ENCODE assay signal across 23 cellular contexts in the genomic region with DNA sequence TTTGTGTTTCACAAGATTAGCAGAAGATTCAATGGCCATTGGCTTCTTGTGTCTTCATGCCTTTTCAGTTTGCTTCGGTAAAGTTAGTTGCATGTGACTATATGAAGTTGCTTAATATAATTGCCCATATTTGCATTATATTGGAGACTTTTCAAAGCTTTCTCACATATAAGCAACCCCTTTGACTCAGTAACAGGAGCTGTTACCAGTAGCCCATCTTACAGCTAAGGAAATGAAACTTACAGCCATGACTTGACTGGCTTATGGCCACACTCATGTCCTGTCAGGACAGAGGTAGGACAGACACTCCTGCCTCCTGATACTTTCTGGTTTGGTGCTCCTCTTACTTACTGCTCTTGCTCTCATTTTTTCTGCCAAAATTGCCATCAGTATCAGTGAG.
DNase-seq lines count a peak whose midpoint lies in the region; ATAC-seq and TF ChIP-seq lines count a peak whose summit lies in the region.
"Had no signal": no experiment of that assay in that cellular context is flagged by ENCODE, and none has a peak within 500 bp of the region (broad histone marks: within the 10 kb centered on the region; RNA-seq: fewer than 3 reads in every experiment).

No MANE protein-coding gene starts in this region.

- H3K4me1 Mint-ChIP-seq in CD8-positive, alpha-beta T cell (ENCODE audit: low read depth), result peaks cover 98% of the 10 kb centered on the region
- peaks cover 100% of the 10 kb centered on the region for H3K4me1 Mint-ChIP-seq in activated T-helper 1 cell treated with anti-CD3 and anti-CD28 coated beads, Interleukin-12 subunit alpha, Interleukin-12 subunit beta, Interleukin-2, Interleukin-4 antibody, amounts not matched to agents 30 ng/mL and 10 ng/mL and 1 ng/mL, durations not matched to agents 14 hours and 24 hours and 36 hours (ENCODE audit: low read depth)
- peaks cover 58 to 100% (median 98%) of the 10 kb centered on the region in 7 donors for H3K4me1 Mint-ChIP-seq in naive thymus-derived CD4-positive, alpha-beta T cell

- no peak for TF ChIP-seq CTCF in CD8-positive, alpha-beta T cell (IDR thresholded peaks at IDR 0.05)

- H3K36me3 Mint-ChIP-seq in CD8-positive, alpha-beta T cell, result no peaks in the 10 kb centered on the region
- H3K36me3 Mint-ChIP-seq in activated T-helper 1 cell treated with anti-CD3 and anti-CD28 coated beads, Interleukin-12 subunit alpha, Interleukin-12 subunit beta, Interleukin-2, Interleukin-4 antibody, amounts not matched to agents 30 ng/mL and 10 ng/mL and 1 ng/mL, durations not matched to agents 14 hours and 24 hours and 36 hours (ENCODE audit: low read depth), result peaks cover 18% of the 10 kb centered on the region
- H3K36me3 Mint-ChIP-seq in naive thymus-derived CD4-positive, alpha-beta T cell, result peaks cover 0 to 22% (median 0%) of the 10 kb centered on the region in 5 donors

- peak; percentile 10 for ATAC-seq in CD8-positive, alpha-beta T cell
- ATAC-seq in naive thymus-derived CD4-positive, alpha-beta T cell, result peak; percentile 22
- ATAC-seq in left lobe of liver (no peak), HG03520 (IDR thresholded peaks at IDR 0.05; ENCODE audit: unreplicated experiment) (no peak)
- ATAC-seq: left colon, SK-N-SH treated with all-trans-retinoic acid at 6 μM for 48 hours had no signal

- no peak overlapping the region for H3K4me3 ChIP-seq in CD8-positive, alpha-beta T cell (ENCODE audit: low read depth, low read length)
- H3K4me3 ChIP-seq in Jurkat, Clone E6-1 (ENCODE audit: low read length), result peak overlapping the region; percentile 43
- H3K4me3 ChIP-seq in naive thymus-derived CD4-positive, alpha-beta T cell (ENCODE audit: low read length), result peak overlapping the region; percentile 27
- H3K4me3 ChIP-seq: breast epithelium, MG63, sigmoid colon, stomach, upper lobe of left lung had no signal

- H3K36me3 ChIP-seq in CD8-positive, alpha-beta T cell (ENCODE audit: insufficient read depth, low read length), result no peaks in the 10 kb centered on the region
- no peaks in the 10 kb centered on the region for H3K36me3 ChIP-seq in naive thymus-derived CD4-positive, alpha-beta T cell (ENCODE audit: control insufficient read depth in 2 of 3, insufficient read depth in 3 of 3, low read length in 3 of 3)
- H3K36me3 ChIP-seq: breast epithelium, MG63, sigmoid colon, stomach, upper lobe of left lung had no signal

- H3K9me3 ChIP-seq in CD8-positive, alpha-beta T cell (ENCODE audit: low read length), result no peaks in the 10 kb centered on the region
- no peaks in the 10 kb centered on the region for H3K9me3 ChIP-seq in naive thymus-derived CD4-positive, alpha-beta T cell (ENCODE audit: control insufficient read depth in 2 of 3, low read length in 3 of 3)
- H3K9me3 ChIP-seq: breast epithelium, MG63, sigmoid colon, stomach, upper lobe of left lung had no signal

- peak overlapping the region; percentile 67 for H3K4me3 Mint-ChIP-seq in CD8-positive, alpha-beta T cell
- H3K4me3 Mint-ChIP-seq in activated T-helper 1 cell treated with anti-CD3 and anti-CD28 coated beads, Interleukin-12 subunit alpha, Interleukin-12 subunit beta, Interleukin-2, Interleukin-4 antibody, amounts not matched to agents 30 ng/mL and 10 ng/mL and 1 ng/mL, durations not matched to agents 14 hours and 24 hours and 36 hours, result peak overlapping the region; percentile 75
- H3K4me3 Mint-ChIP-seq in naive thymus-derived CD4-positive, alpha-beta T cell, result peak overlapping the region; percentile 63 to 86 (median 76)

- CTCF ChIA-PET in CD8-positive, alpha-beta T cell (lab: Charles Lee), result interaction anchor here (0.7 to 24.3 kb wide), 7 partner anchors 17 to 252 kb away, joined by 3 to 283 read pairs (median 3); no protein-coding TSS in a partner anchor
- CTCF ChIA-PET in naive thymus-derived CD4-positive, alpha-beta T cell (lab: Charles Lee), result interaction anchor here (0.6 to 18.0 kb wide), 6 partner anchors 14 to 1077 kb away, joined by 3 to 279 read pairs (median 6); no protein-coding TSS in a partner anchor

- no peaks in the 10 kb centered on the region for H3K9me3 Mint-ChIP-seq in CD8-positive, alpha-beta T cell
- peaks cover 9% of the 10 kb centered on the region for H3K9me3 Mint-ChIP-seq in activated T-helper 1 cell treated with anti-CD3 and anti-CD28 coated beads, Interleukin-12 subunit alpha, Interleukin-12 subunit beta, Interleukin-2, Interleukin-4 antibody, amounts not matched to agents 30 ng/mL and 10 ng/mL and 1 ng/mL, durations not matched to agents 14 hours and 24 hours and 36 hours
- peaks cover 0 to 4% (median 0%) of the 10 kb centered on the region in 11 donors for H3K9me3 Mint-ChIP-seq in naive thymus-derived CD4-positive, alpha-beta T cell

- peak overlapping the region; percentile 78 for H3K27ac ChIP-seq in CD8-positive, alpha-beta T cell (ENCODE audit: low read depth, low read length)
- peak overlapping the region; percentile 80 for H3K27ac ChIP-seq in naive thymus-derived CD4-positive, alpha-beta T cell (ENCODE audit: low read depth, low read length)
- H3K27ac ChIP-seq: breast epithelium, RWPE1, sigmoid colon had no signal

- no peaks in the 10 kb centered on the region for H3K27me3 Mint-ChIP-seq in CD8-positive, alpha-beta T cell (ENCODE audit: low read depth)
- no peaks in the 10 kb centered on the region for H3K27me3 Mint-ChIP-seq in activated T-helper 1 cell treated with anti-CD3 and anti-CD28 coated beads, Interleukin-12 subunit alpha, Interleukin-12 subunit beta, Interleukin-2, Interleukin-4 antibody, amounts not matched to agents 30 ng/mL and 10 ng/mL and 1 ng/mL, durations not matched to agents 14 hours and 24 hours and 36 hours (ENCODE audit: insufficient read depth)
- no peaks in the 10 kb centered on the region for H3K27me3 Mint-ChIP-seq in naive thymus-derived CD4-positive, alpha-beta T cell

- POLR2A ChIA-PET in CD8-positive, alpha-beta T cell (lab: Charles Lee), result interaction anchor here (0.8 to 9.8 kb wide), 18 partner anchors 10 to 1082 kb away, joined by 3 to 105 read pairs (median 6); a partner anchor contains a TSS
- POLR2A ChIA-PET in naive thymus-derived CD4-positive, alpha-beta T cell (lab: Charles Lee), result interaction anchor here (0.6 to 25.4 kb wide), 25 partner anchors 10 to 1077 kb away, joined by 3 to 501 read pairs (median 5); a partner anchor contains a TSS

- peaks cover 99% of the 10 kb centered on the region for H3K4me1 ChIP-seq in CD8-positive, alpha-beta T cell (ENCODE audit: insufficient read depth, low read length)
- peaks cover 74 to 95% of the 10 kb centered on the region in 2 donors for H3K4me1 ChIP-seq in naive thymus-derived CD4-positive, alpha-beta T cell (ENCODE audit: control insufficient read depth in 2 of 2, insufficient read depth in 2 of 2, low read length in 2 of 2)
- H3K4me1 ChIP-seq: breast epithelium, sigmoid colon, stomach had no signal

- H3K27ac Mint-ChIP-seq in CD8-positive, alpha-beta T cell, result peak overlapping the region; percentile 95
- peak overlapping the region; percentile 97 for H3K27ac Mint-ChIP-seq in activated T-helper 1 cell treated with anti-CD3 and anti-CD28 coated beads, Interleukin-12 subunit alpha, Interleukin-12 subunit beta, Interleukin-2, Interleukin-4 antibody, amounts not matched to agents 30 ng/mL and 10 ng/mL and 1 ng/mL, durations not matched to agents 14 hours and 24 hours and 36 hours
- peak overlapping the region; percentile 92 to 100 (median 98) for H3K27ac Mint-ChIP-seq in naive thymus-derived CD4-positive, alpha-beta T cell

- no peaks in the 10 kb centered on the region for H3K27me3 ChIP-seq in CD8-positive, alpha-beta T cell (ENCODE audit: insufficient read depth, low read length)
- H3K27me3 ChIP-seq in naive thymus-derived CD4-positive, alpha-beta T cell (ENCODE audit: control insufficient read depth in 2 of 2, insufficient read depth in 2 of 2, low read length in 2 of 2), result no peaks in the 10 kb centered on the region
- H3K27me3 ChIP-seq: MG63, sigmoid colon, upper lobe of left lung had no signal

- no peak for DNase-seq in CD8-positive, alpha-beta T cell
- DNase-seq in Jurkat, Clone E6-1 (ENCODE audit: low read depth, low spot score), result no peak
- no peak for DNase-seq in activated T-helper 1 cell treated with anti-CD3 and anti-CD28 coated beads, Interleukin-12 subunit alpha, Interleukin-12 subunit beta, Interleukin-2, Interleukin-4 antibody, amounts not matched to agents 30 ng/mL and 10 ng/mL and 1 ng/mL, durations not matched to agents 14 hours and 24 hours and 36 hours (ENCODE audit: low spot score)
- no peak for DNase-seq in naive thymus-derived CD4-positive, alpha-beta T cell
- no peak for DNase-seq in left lobe of liver (ENCODE audit: low spot score)
- no peak for DNase-seq in stimulated activated CD4-positive, alpha-beta T cell treated with anti-CD3 and anti-CD28 coated beads, Interleukin-4, amount 100 ng/mL, for 24 hours
- no peak for DNase-seq in hippocampal formation (lab: John Stamatoyannopoulos, UW)
- DNase-seq: activated CD4-positive, CD25-positive, alpha-beta regulatory T cell treated with anti-CD3 and anti-CD28 coated beads, Interleukin-2, amount 50 U/mL, for 72 hours; COR-L47; cortex of kidney; EL; glutamatergic neuron; left colon; MG63; NCI-H146; NCI-H526; sigmoid colon; stomach; upper lobe of left lung had no signal

- intact Hi-C loops in CD8-positive, alpha-beta T cell (cut with DNase I, micrococcal nuclease), result loop anchor here (1.0 to 10.0 kb wide), 9 partner anchors 17 to 745 kb away; no protein-coding TSS in a partner anchor
- intact Hi-C loops in activated T-helper 1 cell treated with anti-CD3 and anti-CD28 coated beads, Interleukin-12 subunit alpha, Interleukin-12 subunit beta, Interleukin-2, Interleukin-4 antibody, amounts not matched to agents 30 ng/mL and 10 ng/mL and 1 ng/mL, durations not matched to agents 14 hours and 24 hours and 36 hours (cut with micrococcal nuclease), result loop anchor here (1.0 to 5.0 kb wide), 6 partner anchors 8 to 1053 kb away; no protein-coding TSS in a partner anchor
- intact Hi-C loops in naive thymus-derived CD4-positive, alpha-beta T cell (cut with micrococcal nuclease), result loop anchor here (1.0 to 10.0 kb wide), 15 partner anchors 8 to 1082 kb away; a partner anchor contains a TSS

Comparison
In these comparisons a context has a peak if more than half of its experiments do, and no peak if none do; other contexts are left out.
1. ATAC-seq: peak in CD8-positive, alpha-beta T cell (single experiment) and naive thymus-derived CD4-positive, alpha-beta T cell (single experiment); none in left lobe of liver (single experiment) and HG03520 (single experiment).
2. Peak in every context shown above with its lines, with median percentiles within 50 percentile points of each other: H3K27ac Mint-ChIP-seq and H3K4me3 Mint-ChIP-seq.